Comparison of ENCODE assay signal across 9 cellular contexts in the genomic region with DNA sequence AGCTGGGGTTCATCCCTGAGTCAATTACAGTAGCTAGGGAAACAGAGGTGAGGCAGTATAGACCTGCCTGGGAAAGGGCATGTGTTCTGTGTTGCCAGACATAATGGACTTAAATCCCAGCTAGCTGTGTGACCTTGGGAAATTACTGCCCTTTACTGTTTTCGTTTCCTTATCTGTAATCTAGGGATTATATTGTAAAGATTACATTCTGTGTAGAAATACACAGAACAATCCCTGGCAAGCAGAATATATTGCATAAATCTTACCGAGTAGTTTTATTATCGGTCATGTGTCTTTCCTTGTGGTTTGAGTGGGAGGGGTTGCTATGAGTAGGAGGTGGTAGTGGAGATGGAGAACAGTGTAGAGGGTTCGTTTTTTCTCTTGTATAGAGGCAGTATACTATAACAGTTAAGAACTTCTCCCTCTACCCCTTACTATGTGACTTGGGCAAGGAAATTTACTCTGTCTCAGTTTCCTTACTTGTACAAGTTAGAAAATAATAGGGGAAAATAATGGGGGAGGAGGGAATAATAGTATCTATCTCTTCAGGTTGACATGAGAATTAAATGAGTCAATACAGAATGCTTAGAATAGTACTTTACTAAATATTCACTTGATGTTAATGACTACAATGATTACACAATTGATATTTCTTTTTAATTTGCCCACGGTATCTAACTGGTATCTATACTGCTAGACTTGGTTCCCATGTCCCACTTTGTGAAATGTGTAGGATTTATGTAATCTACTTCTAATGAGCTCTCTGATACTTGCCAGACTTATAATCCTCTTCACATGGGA. TPM values are rescaled to one million over a fixed set of nuclear protein-coding genes. Genes with fewer than 3 reads are reported as not detected.
DNase-seq lines count a peak whose midpoint lies in the region; ATAC-seq and TF ChIP-seq lines count a peak whose summit lies in the region.
"Had no signal": no experiment of that assay in that cellular context is flagged by ENCODE, and none has a peak within 500 bp of the region (broad histone marks: within the 10 kb centered on the region; RNA-seq: fewer than 3 reads in every experiment).

No MANE protein-coding gene starts in this region.

- no peaks in the 10 kb centered on the region for H3K9me3 Mint-ChIP-seq in neural progenitor cell

- no peak overlapping the region for H3K9ac ChIP-seq in neural progenitor cell

- ATAC-seq in HG02870 (IDR thresholded peaks at IDR 0.05; ENCODE audit: unreplicated experiment): peak; percentile 87
- peak in 3 of 4 donors; percentile 37 to 83 (median 55) for ATAC-seq in right lobe of liver
- no peak for ATAC-seq in HG02840 (IDR thresholded peaks at IDR 0.05; ENCODE audit: low FRiP score, unreplicated experiment)

- intact Hi-C loops in right lobe of liver (cut with DNase I): no loop called here

- H2AFZ ChIP-seq in neural progenitor cell (replicated peaks): no peak overlapping the region

- TF ChIP-seq POLR2A in right lobe of liver (IDR thresholded peaks at IDR 0.05): no peak

- H3K36me3 Mint-ChIP-seq in neural progenitor cell: no peaks in the 10 kb centered on the region

- no peaks in the 10 kb centered on the region for H3K9me3 ChIP-seq in right lobe of liver
- no peaks in the 10 kb centered on the region for H3K9me3 ChIP-seq in neural progenitor cell (ENCODE audit: low read depth)

- no peaks in the 10 kb centered on the region for H3K4me1 Mint-ChIP-seq in neural progenitor cell

- TF ChIP-seq CTCF in right lobe of liver (IDR thresholded peaks at IDR 0.05) (no peak), RWPE1 (conservative IDR thresholded peaks at IDR 0.05; ENCODE audit: low read depth) (no peak), neural progenitor cell (IDR thresholded peaks at IDR 0.05) (no peak)

- WGBS in right lobe of liver (ENCODE audit: insufficient coverage, low coverage, low lambda C conversion rate, missing lambda C conversion rate): 25% methylated on average over 5 of the region's 5 CpGs

- H3K4me3 ChIP-seq in right lobe of liver (no peak overlapping the region), neural progenitor cell (no peak overlapping the region)

- H3K4me2 ChIP-seq in neural progenitor cell: no peak overlapping the region

- peak; percentile 5 for DNase-seq in NCI-H748 (lab: John Stamatoyannopoulos, UW; ENCODE audit: unreplicated experiment)
- DNase-seq in NCI-H748 treated with DMSO at 0.1 percent for 48 hours (lab: John Stamatoyannopoulos, UW): no peak
- DNase-seq in SIG-M5 (lab: John Stamatoyannopoulos, UW): peak; percentile 47
- no peak for DNase-seq in right lobe of liver
- DNase-seq in RWPE1 (ENCODE audit: low spot score): no peak
- no peak for DNase-seq in neural progenitor cell (ENCODE audit: low spot score)

- no peaks in the 10 kb centered on the region for H3K79me2 ChIP-seq in neural progenitor cell (ENCODE audit: low read depth)

- POLR2A ChIA-PET in RWPE1 (lab: Yijun Ruan, JAX; ENCODE audit: low non-redundant PET): no interaction called here

- CTCF ChIA-PET in RWPE1 (lab: Yijun Ruan, JAX): interaction anchor here (0.7 kb wide), 1 partner anchor 830 kb away, joined by 4 read pairs; no protein-coding TSS in a partner anchor

- no peaks in the 10 kb centered on the region for H3K27me3 ChIP-seq in right lobe of liver
- no peaks in the 10 kb centered on the region for H3K27me3 ChIP-seq in neural progenitor cell

- no peak overlapping the region for H3K27ac Mint-ChIP-seq in neural progenitor cell

- H3K4me3 Mint-ChIP-seq in neural progenitor cell: no peak overlapping the region

- no peaks in the 10 kb centered on the region for H3K4me1 ChIP-seq in right lobe of liver
- H3K4me1 ChIP-seq in neural progenitor cell: no peaks in the 10 kb centered on the region

- H3K27ac ChIP-seq in right lobe of liver (no peak overlapping the region), RWPE1 (no peak overlapping the region), neural progenitor cell (no peak overlapping the region)
- H3K27ac ChIP-seq: 22Rv1 had no signal

- H3K27me3 Mint-ChIP-seq in neural progenitor cell (ENCODE audit: insufficient read depth, low read depth): no peaks in the 10 kb centered on the region

- no peaks in the 10 kb centered on the region for H4K20me1 ChIP-seq in neural progenitor cell (ENCODE audit: low read depth)

- no peaks in the 10 kb centered on the region for H3F3A ChIP-seq in neural progenitor cell (ENCODE audit: low read depth)

- H3K36me3 ChIP-seq in right lobe of liver (no peaks in the 10 kb centered on the region), neural progenitor cell (no peaks in the 10 kb centered on the region)

RNA-seq across cellular contexts. Expression of a gene that starts 7.1 kb away (rescaled TPM):
- total RNA-seq in right lobe of liver (10 to 100 TPM; 19.1 to 25.6 (median 22.9) TPM), neural progenitor cell (ENCODE audit: low replicate concordance) (18.6 and 45.5 TPM in 2 replicates)

Comparison
In these comparisons a context has a peak if more than half of its experiments do, and no peak if none do; other contexts are left out.
1. DNase-seq: peak in NCI-H748 (single experiment) and SIG-M5 (single experiment); none in NCI-H748 treated with DMSO at 0.1 percent for 48 hours (single experiment), right lobe of liver (0 of 3), RWPE1 (single experiment) and neural progenitor cell (single experiment).